In the genomic region with DNA sequence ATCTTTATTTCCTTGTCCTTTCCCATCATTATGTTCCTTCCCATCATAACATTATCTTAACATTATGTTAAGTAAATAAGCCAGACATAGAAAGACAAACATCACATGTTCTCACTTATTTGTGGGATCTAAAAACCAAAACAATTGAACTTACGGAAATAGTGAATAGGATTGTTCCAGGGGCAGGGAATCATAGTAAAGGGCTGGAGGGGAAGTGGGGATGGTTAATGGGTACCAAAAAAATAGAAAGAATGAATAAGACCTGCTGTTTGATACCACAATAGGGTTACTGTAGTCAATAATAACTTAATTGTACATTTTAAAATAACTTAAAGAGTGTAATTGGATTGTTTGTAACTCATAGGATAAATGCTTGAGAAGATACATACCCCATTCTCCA, we compare ENCODE assay signal across 20 cellular contexts. TPM values are rescaled to one million over a fixed set of nuclear protein-coding genes. Genes with fewer than 3 reads are reported as not detected.
DNase-seq lines count a peak whose midpoint lies in the region; ATAC-seq lines count a peak whose summit lies in the region.
"Had no signal": no experiment of that assay in that cellular context is flagged by ENCODE, and none has a peak within 500 bp of the region (broad histone marks: within the 10 kb centered on the region; RNA-seq: fewer than 3 reads in every experiment).

No MANE protein-coding gene starts in this region.

- H3K4me3 Mint-ChIP-seq in activated CD4-positive, alpha-beta memory T cell treated with anti-CD3 and anti-CD28 coated beads for 36 hours, result no peak overlapping the region
- H3K4me3 Mint-ChIP-seq in activated CD4-positive, alpha-beta memory T cell treated with anti-CD3 and anti-CD28 coated beads, Interleukin-2, amount 10 ng/mL, durations not matched to agents 7 days and 5 days, result no peak overlapping the region
- no peak overlapping the region for H3K4me3 Mint-ChIP-seq in stimulated activated naive CD8-positive, alpha-beta T cell treated with anti-CD3 and anti-CD28 coated beads, Interleukin-15, Interleukin-2, amounts not matched to agents 100 ng/mL and 50 ng/mL, for 24 hours
- peak overlapping the region in 1 of 2 donors; percentile 36 for H3K4me3 Mint-ChIP-seq in stimulated activated naive CD8-positive, alpha-beta T cell treated with anti-CD3 and anti-CD28 coated beads, Interleukin-15, amount 100 ng/mL, for 72 hours
- H3K4me3 Mint-ChIP-seq: GM23338 had no signal

- H3K27ac Mint-ChIP-seq in activated CD4-positive, alpha-beta memory T cell treated with anti-CD3 and anti-CD28 coated beads for 36 hours, result peak overlapping the region; percentile 68
- H3K27ac Mint-ChIP-seq in activated CD4-positive, alpha-beta memory T cell treated with anti-CD3 and anti-CD28 coated beads, Interleukin-2, amount 10 ng/mL, durations not matched to agents 7 days and 5 days, result no peak overlapping the region
- peak overlapping the region; percentile 81 for H3K27ac Mint-ChIP-seq in stimulated activated naive CD8-positive, alpha-beta T cell treated with anti-CD3 and anti-CD28 coated beads, Interleukin-15, Interleukin-2, amounts not matched to agents 100 ng/mL and 50 ng/mL, for 24 hours
- peak overlapping the region; percentile 17 to 65 for H3K27ac Mint-ChIP-seq in activated naive CD4-positive, alpha-beta T cell treated with anti-CD3 and anti-CD28 coated beads, Interleukin-2, amount 50 U/mL, for 72 hours
- peak overlapping the region; percentile 5 to 75 for H3K27ac Mint-ChIP-seq in stimulated activated naive CD8-positive, alpha-beta T cell treated with anti-CD3 and anti-CD28 coated beads, Interleukin-15, amount 100 ng/mL, for 72 hours
- H3K27ac Mint-ChIP-seq: GM23338 had no signal

- no peak for DNase-seq in activated CD4-positive, alpha-beta memory T cell treated with anti-CD3 and anti-CD28 coated beads for 36 hours
- DNase-seq in activated CD4-positive, alpha-beta memory T cell treated with anti-CD3 and anti-CD28 coated beads, Interleukin-2, amount 10 ng/mL, durations not matched to agents 7 days and 5 days, result no peak
- DNase-seq in stimulated activated naive CD8-positive, alpha-beta T cell treated with anti-CD3 and anti-CD28 coated beads, Interleukin-15, Interleukin-2, amounts not matched to agents 100 U/mL and 50 U/mL, for 24 hours, result no peak
- no peak for DNase-seq in activated naive CD4-positive, alpha-beta T cell treated with anti-CD3 and anti-CD28 coated beads, Interleukin-2, amount 50 U/mL, for 72 hours (ENCODE audit: low spot score in 2 of 2)
- DNase-seq in stimulated activated naive CD8-positive, alpha-beta T cell treated with anti-CD3 and anti-CD28 coated beads, Interleukin-15, amount 100 ng/mL, for 72 hours, result no peak
- DNase-seq in GOT3 (lab: John Stamatoyannopoulos, UW), result no peak
- DNase-seq in NCI-H748 (lab: John Stamatoyannopoulos, UW; ENCODE audit: unreplicated experiment), result no peak
- DNase-seq: AML-193; C1 segment of cervical spinal cord; Calu3; CD8-positive, alpha-beta memory T cell; DMS153; HCEC 1CT; KG1; NCI-H1694 treated with DMSO at 0.1 percent for 48 hours; NCI-H2171 treated with DMSO at 0.1 percent for 48 hours; NCI-H524 treated with DMSO at 0.1 percent for 48 hours had no signal

- peaks cover 70% of the 10 kb centered on the region for H3K4me1 Mint-ChIP-seq in activated CD4-positive, alpha-beta memory T cell treated with anti-CD3 and anti-CD28 coated beads for 36 hours (ENCODE audit: low read depth)
- H3K4me1 Mint-ChIP-seq in activated CD4-positive, alpha-beta memory T cell treated with anti-CD3 and anti-CD28 coated beads, Interleukin-2, amount 10 ng/mL, durations not matched to agents 7 days and 5 days, result peaks cover 37% of the 10 kb centered on the region
- peaks cover 72% of the 10 kb centered on the region for H3K4me1 Mint-ChIP-seq in stimulated activated naive CD8-positive, alpha-beta T cell treated with anti-CD3 and anti-CD28 coated beads, Interleukin-15, Interleukin-2, amounts not matched to agents 100 ng/mL and 50 ng/mL, for 24 hours (ENCODE audit: low read depth)
- peaks cover 83% of the 10 kb centered on the region for H3K4me1 Mint-ChIP-seq in stimulated activated naive CD8-positive, alpha-beta T cell treated with anti-CD3 and anti-CD28 coated beads, Interleukin-15, amount 100 ng/mL, for 72 hours

- intact Hi-C loops in activated CD4-positive, alpha-beta memory T cell treated with anti-CD3 and anti-CD28 coated beads for 36 hours (cut with micrococcal nuclease), result loop anchor here (1.0 kb wide), 1 partner anchor 10 kb away; no protein-coding TSS in a partner anchor

- no peak for ATAC-seq in stimulated activated naive CD8-positive, alpha-beta T cell treated with anti-CD3 and anti-CD28 coated beads, Interleukin-15, Interleukin-2, amounts not matched to agents 100 U/mL and 50 U/mL, for 24 hours
- ATAC-seq in activated naive CD4-positive, alpha-beta T cell treated with anti-CD3 and anti-CD28 coated beads, Interleukin-2, amount 50 U/mL, for 72 hours, result no peak
- ATAC-seq in stimulated activated naive CD8-positive, alpha-beta T cell treated with anti-CD3 and anti-CD28 coated beads, Interleukin-15, amount 100 ng/mL, for 72 hours, result no peak
- ATAC-seq: GM23338, Right ventricle myocardium inferior had no signal

- POLR2A ChIA-PET in activated CD4-positive, alpha-beta memory T cell treated with anti-CD3 and anti-CD28 coated beads for 36 hours (lab: Charles Lee), result no interaction called here
- POLR2A ChIA-PET in activated CD4-positive, alpha-beta memory T cell treated with anti-CD3 and anti-CD28 coated beads, Interleukin-2, amount 10 ng/mL, durations not matched to agents 7 days and 5 days (lab: Charles Lee), result no interaction called here

- CTCF ChIA-PET in activated CD4-positive, alpha-beta memory T cell treated with anti-CD3 and anti-CD28 coated beads for 36 hours (lab: Charles Lee), result no interaction called here
- CTCF ChIA-PET in activated CD4-positive, alpha-beta memory T cell treated with anti-CD3 and anti-CD28 coated beads, Interleukin-2, amount 10 ng/mL, durations not matched to agents 7 days and 5 days (lab: Charles Lee), result no interaction called here

- no peaks in the 10 kb centered on the region for H3K9me3 Mint-ChIP-seq in activated CD4-positive, alpha-beta memory T cell treated with anti-CD3 and anti-CD28 coated beads for 36 hours
- no peaks in the 10 kb centered on the region for H3K9me3 Mint-ChIP-seq in activated CD4-positive, alpha-beta memory T cell treated with anti-CD3 and anti-CD28 coated beads, Interleukin-2, amount 10 ng/mL, durations not matched to agents 7 days and 5 days
- H3K9me3 Mint-ChIP-seq in stimulated activated naive CD8-positive, alpha-beta T cell treated with anti-CD3 and anti-CD28 coated beads, Interleukin-15, Interleukin-2, amounts not matched to agents 100 ng/mL and 50 ng/mL, for 24 hours, result no peaks in the 10 kb centered on the region
- peaks cover 3 to 4% of the 10 kb centered on the region in 2 donors for H3K9me3 Mint-ChIP-seq in activated naive CD4-positive, alpha-beta T cell treated with anti-CD3 and anti-CD28 coated beads, Interleukin-2, amount 50 U/mL, for 72 hours
- H3K9me3 Mint-ChIP-seq in stimulated activated naive CD8-positive, alpha-beta T cell treated with anti-CD3 and anti-CD28 coated beads, Interleukin-15, amount 100 ng/mL, for 72 hours, result no peaks in the 10 kb centered on the region
- H3K9me3 Mint-ChIP-seq: CD8-positive, alpha-beta memory T cell; GM23338 had no signal

- H3K36me3 Mint-ChIP-seq in activated CD4-positive, alpha-beta memory T cell treated with anti-CD3 and anti-CD28 coated beads for 36 hours, result no peaks in the 10 kb centered on the region
- peaks cover 10% of the 10 kb centered on the region for H3K36me3 Mint-ChIP-seq in activated CD4-positive, alpha-beta memory T cell treated with anti-CD3 and anti-CD28 coated beads, Interleukin-2, amount 10 ng/mL, durations not matched to agents 7 days and 5 days (ENCODE audit: low read depth)
- H3K36me3 Mint-ChIP-seq in stimulated activated naive CD8-positive, alpha-beta T cell treated with anti-CD3 and anti-CD28 coated beads, Interleukin-15, Interleukin-2, amounts not matched to agents 100 ng/mL and 50 ng/mL, for 24 hours (ENCODE audit: low read depth), result peaks cover 5% of the 10 kb centered on the region
- peaks cover 2 to 4% of the 10 kb centered on the region in 2 donors for H3K36me3 Mint-ChIP-seq in activated naive CD4-positive, alpha-beta T cell treated with anti-CD3 and anti-CD28 coated beads, Interleukin-2, amount 50 U/mL, for 72 hours

- no peaks in the 10 kb centered on the region for H3K27me3 Mint-ChIP-seq in activated CD4-positive, alpha-beta memory T cell treated with anti-CD3 and anti-CD28 coated beads for 36 hours
- no peaks in the 10 kb centered on the region for H3K27me3 Mint-ChIP-seq in activated CD4-positive, alpha-beta memory T cell treated with anti-CD3 and anti-CD28 coated beads, Interleukin-2, amount 10 ng/mL, durations not matched to agents 7 days and 5 days
- no peaks in the 10 kb centered on the region for H3K27me3 Mint-ChIP-seq in stimulated activated naive CD8-positive, alpha-beta T cell treated with anti-CD3 and anti-CD28 coated beads, Interleukin-15, Interleukin-2, amounts not matched to agents 100 ng/mL and 50 ng/mL, for 24 hours
- no peaks in the 10 kb centered on the region for H3K27me3 Mint-ChIP-seq in stimulated activated naive CD8-positive, alpha-beta T cell treated with anti-CD3 and anti-CD28 coated beads, Interleukin-15, amount 100 ng/mL, for 72 hours
- H3K27me3 Mint-ChIP-seq: CD8-positive, alpha-beta memory T cell had no signal

RNA-seq across cellular contexts. Expression of a gene that starts 36.7 kb away (rescaled TPM):
- total RNA-seq in activated CD4-positive, alpha-beta memory T cell treated with anti-CD3 and anti-CD28 coated beads for 36 hours, result 100 to 1,000 TPM; 290 to 302 TPM
- 100 to 1,000 TPM; 289 to 305 TPM for total RNA-seq in activated CD4-positive, alpha-beta memory T cell treated with anti-CD3 and anti-CD28 coated beads, Interleukin-2, amount 10 ng/mL, durations not matched to agents 7 days and 5 days
- 100 to 1,000 TPM; 406 to 425 TPM for total RNA-seq in activated naive CD4-positive, alpha-beta T cell treated with anti-CD3 and anti-CD28 coated beads, Interleukin-2, amount 50 U/mL, for 72 hours
